ENCODE assay signal across 8 cellular contexts in the genomic region with DNA sequence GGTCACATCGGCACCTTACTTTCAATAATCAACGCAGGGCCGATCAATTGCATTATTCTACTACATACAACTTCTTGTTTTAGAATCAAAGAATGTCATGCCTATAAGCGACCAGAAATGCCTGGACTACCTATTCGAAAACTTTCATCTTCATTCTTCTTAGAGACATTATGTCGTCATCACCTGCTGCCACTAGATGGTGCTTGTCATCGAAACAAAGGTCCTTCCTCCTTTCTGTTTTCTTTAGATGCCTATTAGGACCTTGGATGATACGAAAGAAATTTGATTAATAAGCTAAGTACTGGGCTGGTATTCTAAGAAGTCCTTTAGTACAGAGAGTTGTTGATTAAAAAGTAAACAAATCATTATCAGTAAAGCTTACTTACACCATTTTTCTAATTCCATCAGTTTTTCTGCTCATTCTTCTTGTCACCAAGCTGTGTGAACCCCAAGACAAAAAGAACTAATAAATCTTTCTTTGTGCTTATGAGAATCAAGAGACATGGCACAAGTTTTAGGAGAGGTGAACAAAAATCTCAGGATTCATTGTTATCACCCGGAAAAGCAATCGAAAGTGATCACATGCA.
A peak's percentile ranks its signal among the peaks of the same experiment; 100 is the strongest.
DNase-seq lines count a peak whose midpoint lies in the region; ATAC-seq lines count a peak whose summit lies in the region.

No MANE protein-coding gene starts in this region.

- H3K9me3 Mint-ChIP-seq in activated CD4-positive, alpha-beta T cell treated with anti-CD3 and anti-CD28 coated beads, Interleukin-2, amount 10 ng/mL, durations not matched to agents 24 days and 14 days = no peaks in the 10 kb centered on the region
- no peaks in the 10 kb centered on the region for H3K9me3 Mint-ChIP-seq in T-helper 2 cell treated with Interferon-gamma antibody and Interleukin-4, amounts not matched to agents 5 μg/mL and 100 μg/mL, for 36 hours

- no peak overlapping the region for H3K27ac Mint-ChIP-seq in activated CD4-positive, alpha-beta T cell treated with anti-CD3 and anti-CD28 coated beads, Interleukin-2, amount 10 ng/mL, durations not matched to agents 24 days and 14 days
- H3K27ac Mint-ChIP-seq in T-helper 2 cell treated with Interferon-gamma antibody and Interleukin-4, amounts not matched to agents 5 μg/mL and 100 μg/mL, for 36 hours = no peak overlapping the region

- H3K27me3 Mint-ChIP-seq in activated CD4-positive, alpha-beta T cell treated with anti-CD3 and anti-CD28 coated beads, Interleukin-2, amount 10 ng/mL, durations not matched to agents 24 days and 14 days = peaks cover 41% of the 10 kb centered on the region
- peaks cover 43% of the 10 kb centered on the region for H3K27me3 Mint-ChIP-seq in T-helper 2 cell treated with Interferon-gamma antibody and Interleukin-4, amounts not matched to agents 5 μg/mL and 100 μg/mL, for 36 hours (ENCODE audit: low read depth)

- peak; percentile 83 for ATAC-seq in GM18870 (IDR thresholded peaks at IDR 0.05; ENCODE audit: unreplicated experiment)
- ATAC-seq in HG03025 (IDR thresholded peaks at IDR 0.05; ENCODE audit: low FRiP score, unreplicated experiment) = peak; percentile 83

- H3K4me1 Mint-ChIP-seq in activated CD4-positive, alpha-beta T cell treated with anti-CD3 and anti-CD28 coated beads, Interleukin-2, amount 10 ng/mL, durations not matched to agents 24 days and 14 days = peaks cover 18% of the 10 kb centered on the region
- peaks cover 24% of the 10 kb centered on the region for H3K4me1 Mint-ChIP-seq in T-helper 2 cell treated with Interferon-gamma antibody and Interleukin-4, amounts not matched to agents 5 μg/mL and 100 μg/mL, for 36 hours (ENCODE audit: low read depth)

- no peak overlapping the region for H3K4me3 Mint-ChIP-seq in activated CD4-positive, alpha-beta T cell treated with anti-CD3 and anti-CD28 coated beads, Interleukin-2, amount 10 ng/mL, durations not matched to agents 24 days and 14 days
- no peak overlapping the region for H3K4me3 Mint-ChIP-seq in T-helper 2 cell treated with Interferon-gamma antibody and Interleukin-4, amounts not matched to agents 5 μg/mL and 100 μg/mL, for 36 hours

- intact Hi-C loops in activated CD4-positive, alpha-beta T cell treated with anti-CD3 and anti-CD28 coated beads, Interleukin-2, amount 10 ng/mL, durations not matched to agents 24 days and 14 days (cut with micrococcal nuclease) = loop anchor here (2.0 to 10.0 kb wide), 5 partner anchors 299 to 1121 kb away; partner anchors contain the start of gene UTP3

- no peaks in the 10 kb centered on the region for H3K36me3 Mint-ChIP-seq in activated CD4-positive, alpha-beta T cell treated with anti-CD3 and anti-CD28 coated beads, Interleukin-2, amount 10 ng/mL, durations not matched to agents 24 days and 14 days (ENCODE audit: low read depth)
- no peaks in the 10 kb centered on the region for H3K36me3 Mint-ChIP-seq in T-helper 2 cell treated with Interferon-gamma antibody and Interleukin-4, amounts not matched to agents 5 μg/mL and 100 μg/mL, for 36 hours (ENCODE audit: low read depth)

- peak; percentile 57 for DNase-seq in COLO829 (ENCODE audit: low spot score)
- peak; percentile 17 for DNase-seq in NCI-H2196 treated with DMSO at 0.1 percent for 48 hours (lab: John Stamatoyannopoulos, UW; ENCODE audit: unreplicated experiment)
- peak; percentile 78 for DNase-seq in activated CD4-positive, alpha-beta T cell treated with anti-CD3 and anti-CD28 coated beads, Interleukin-2, amount 10 ng/mL, durations not matched to agents 24 days and 14 days
- DNase-seq in fibroblast of the conjunctiva (ENCODE audit: low read depth) = peak; percentile 49
- peak; percentile 83 for DNase-seq in pons (ENCODE audit: low spot score)
- no peak for DNase-seq in T-helper 2 cell treated with Interferon-gamma antibody and Interleukin-4, amounts not matched to agents 5 μg/mL and 100 μg/mL, for 36 hours (ENCODE audit: low spot score)
